Comparison of ENCODE assay signal across 17 cellular contexts in the genomic region with DNA sequence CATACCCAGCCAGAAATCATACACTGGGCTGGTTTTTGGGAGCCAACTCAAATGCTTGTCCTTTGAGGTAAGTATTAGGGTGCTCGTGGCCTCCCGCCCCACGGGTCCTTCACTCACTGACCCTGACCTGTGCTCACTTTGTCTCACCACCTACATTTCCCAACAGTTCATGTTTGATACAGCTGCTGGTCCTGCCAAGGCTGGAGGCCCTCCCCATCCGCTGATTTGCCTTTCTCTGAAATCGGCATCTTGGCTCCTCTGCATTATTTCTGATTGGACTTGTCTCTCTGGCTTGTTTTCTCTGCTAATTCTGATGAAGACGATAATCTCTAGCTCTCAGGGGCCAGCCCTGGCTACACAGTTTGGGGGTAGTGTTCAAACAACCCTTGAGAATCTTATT.
"Had no signal": no experiment of that assay in that cellular context is flagged by ENCODE, and none has a peak within 500 bp of the region (broad histone marks: within the 10 kb centered on the region; RNA-seq: fewer than 3 reads in every experiment).

No MANE protein-coding gene starts in this region.

- H2AFZ ChIP-seq: hepatocyte had no signal

- H3K36me3 ChIP-seq: breast epithelium, uterus had no signal

- H3K9me3 Mint-ChIP-seq: activated CD4-positive, alpha-beta T cell treated with anti-CD3 and anti-CD28 coated beads, Interleukin-2, amount 10 ng/mL, durations not matched to agents 7 days and 5 days; activated naive CD4-positive, alpha-beta T cell treated with anti-CD3 and anti-CD28 coated beads, Interleukin-2, amount 50 U/mL, for 24 hours; activated T-helper 2 cell treated with anti-CD3 and anti-CD28 coated beads, Interferon-gamma antibody, Interleukin-2, Interleukin-4, amounts not matched to agents 10 μg/mL and 5 μg/mL and 100 μg/mL, durations not matched to agents 14 hours and 24 hours and 36 hours; natural killer cell treated with Interleukin-12 subunit alpha and Interleukin-12 subunit beta and Interleukin-15 and Interleukin-18, amount 100 ng/mL, for 72 hours had no signal

- H3K4me1 Mint-ChIP-seq: activated CD4-positive, alpha-beta T cell treated with anti-CD3 and anti-CD28 coated beads, Interleukin-2, amount 10 ng/mL, durations not matched to agents 7 days and 5 days; activated naive CD4-positive, alpha-beta T cell treated with anti-CD3 and anti-CD28 coated beads, Interleukin-2, amount 50 U/mL, for 24 hours; T-helper 17 cell had no signal

- DNase-seq: activated CD4-positive, alpha-beta T cell treated with anti-CD3 and anti-CD28 coated beads, Interleukin-2, amount 10 ng/mL, durations not matched to agents 7 days and 5 days; activated T-cell treated with anti-CD3 and anti-CD28 coated beads for 4 hours; amniotic stem cell; foreskin melanocyte; kidney; stimulated activated CD4-positive, alpha-beta T cell treated with anti-CD3 and anti-CD28 coated beads, Interleukin-4, amount 100 ng/mL, for 1 hour; stimulated activated CD8-positive, alpha-beta memory T cell treated with anti-CD3 and anti-CD28 coated beads, Interleukin-4, amount 100 ng/mL, for 48 hours; stimulated activated naive CD8-positive, alpha-beta T cell treated with anti-CD3 and anti-CD28 coated beads, Interleukin-15, Interleukin-2, amounts not matched to agents 100 U/mL and 50 U/mL, for 24 hours; T-helper 17 cell; uterus had no signal

- H3K4me3 Mint-ChIP-seq: activated CD4-positive, alpha-beta T cell treated with anti-CD3 and anti-CD28 coated beads, Interleukin-2, amount 10 ng/mL, durations not matched to agents 7 days and 5 days; activated naive CD4-positive, alpha-beta T cell treated with anti-CD3 and anti-CD28 coated beads, Interleukin-2, amount 50 U/mL, for 24 hours; natural killer cell treated with Interleukin-12 subunit alpha and Interleukin-12 subunit beta and Interleukin-15 and Interleukin-18, amount 100 ng/mL, for 72 hours; T-helper 17 cell; WTC11 had no signal

- H3K27me3 ChIP-seq: breast epithelium, hepatocyte, uterus had no signal

- ATAC-seq: natural killer cell treated with Interleukin-12 subunit alpha and Interleukin-12 subunit beta and Interleukin-15 and Interleukin-18, amount 100 ng/mL, for 72 hours; stimulated activated naive CD8-positive, alpha-beta T cell treated with anti-CD3 and anti-CD28 coated beads, Interleukin-15, Interleukin-2, amounts not matched to agents 100 U/mL and 50 U/mL, for 24 hours; T-helper 17 cell; WTC11 had no signal

- H3K27ac ChIP-seq: breast epithelium, hepatocyte, uterus had no signal

- H3K4me1 ChIP-seq: uterus had no signal

- H3K4me2 ChIP-seq: hepatocyte had no signal

- H3K4me3 ChIP-seq: breast epithelium, hepatocyte, lung, uterus had no signal

- H3K9me3 ChIP-seq: breast epithelium, uterus had no signal

- H3K27me3 Mint-ChIP-seq: activated CD4-positive, alpha-beta T cell treated with anti-CD3 and anti-CD28 coated beads, Interleukin-2, amount 10 ng/mL, durations not matched to agents 7 days and 5 days had no signal

- H3K27ac Mint-ChIP-seq: activated CD4-positive, alpha-beta T cell treated with anti-CD3 and anti-CD28 coated beads, Interleukin-2, amount 10 ng/mL, durations not matched to agents 7 days and 5 days; activated naive CD4-positive, alpha-beta T cell treated with anti-CD3 and anti-CD28 coated beads, Interleukin-2, amount 50 U/mL, for 24 hours; activated T-helper 2 cell treated with anti-CD3 and anti-CD28 coated beads, Interferon-gamma antibody, Interleukin-2, Interleukin-4, amounts not matched to agents 10 μg/mL and 5 μg/mL and 100 μg/mL, durations not matched to agents 14 hours and 24 hours and 36 hours; natural killer cell treated with Interleukin-12 subunit alpha and Interleukin-12 subunit beta and Interleukin-15 and Interleukin-18, amount 100 ng/mL, for 72 hours; T-helper 17 cell; WTC11 had no signal

- H3K36me3 Mint-ChIP-seq: activated naive CD4-positive, alpha-beta T cell treated with anti-CD3 and anti-CD28 coated beads, Interleukin-2, amount 50 U/mL, for 24 hours; natural killer cell treated with Interleukin-12 subunit alpha and Interleukin-12 subunit beta and Interleukin-15 and Interleukin-18, amount 100 ng/mL, for 72 hours; WTC11 had no signal
